In genomic region chr9:136201609-136202448, GRCh38 we compare ENCODE assay signal across 18 cellular contexts. TPM values are rescaled to one million over a fixed set of nuclear protein-coding genes. Genes with fewer than 3 reads are reported as not detected.
DNase-seq lines count a peak whose midpoint lies in the region; ATAC-seq, FAIRE-seq and TF ChIP-seq lines count a peak whose summit lies in the region.
"Had no signal": no experiment of that assay in that cellular context is flagged by ENCODE, and none has a peak within 500 bp of the region (broad histone marks: within the 10 kb centered on the region; RNA-seq: fewer than 3 reads in every experiment).

No MANE protein-coding gene starts in this region.

- DNase-seq in AG20443 (ENCODE audit: low spot score) = peak; percentile 86
- DNase-seq in ecto neural progenitor cell (ENCODE audit: low spot score) = peak; percentile 86
- no peak for DNase-seq in HepG2 (ENCODE audit: low spot score)
- DNase-seq in ascending aorta (ENCODE audit: low spot score in 2 of 2) = no peak
- DNase-seq in activated effector memory CD4-positive, alpha-beta T cell treated with anti-CD3 and anti-CD28 coated beads, Interleukin-2, amount 50 U/mL, for 16 hours = no peak
- no peak for DNase-seq in D721Med (ENCODE audit: insufficient read length, low spot score)
- DNase-seq in stimulated activated naive CD8-positive, alpha-beta T cell treated with anti-CD3 and anti-CD28 coated beads, Interleukin-15, Interleukin-2, amounts not matched to agents 100 U/mL and 50 U/mL, for 24 hours = no peak
- DNase-seq: activated CD4-positive, alpha-beta memory T cell treated with anti-CD3 and anti-CD28 coated beads for 36 hours; activated naive CD4-positive, alpha-beta T cell; C1 segment of cervical spinal cord; H9; MV-4-11; NCI-H226; right lobe of liver had no signal

- in situ Hi-C loops in HepG2 (cut with HindIII; ENCODE audit: extremely low pct_ligation_motif_present, low pct_unique_long_range_greater_than_20kb) = no loop called here

- POLR2A ChIA-PET in HEK293 (lab: Yijun Ruan, JAX) (interaction anchor here (1.1 kb wide), 1 partner anchor 9 kb away, joined by 3 read pairs; no protein-coding TSS in a partner anchor), HepG2 (lab: Yijun Ruan, JAX) (no interaction called here)

- no peaks in the 10 kb centered on the region for H3K79me2 ChIP-seq in HepG2 (ENCODE audit: insufficient read depth, low read length)

- peaks cover 13 to 55% of the 10 kb centered on the region in 2 experiments; a peak in 4 of 5 replicates for H3K27me3 ChIP-seq in HepG2 (ENCODE audit: control insufficient read depth in 1 of 2, insufficient read depth in 2 of 2, low read length in 2 of 2)
- H3K27me3 ChIP-seq in ascending aorta = peaks cover 39% of the 10 kb centered on the region

- intact Hi-C loops in HepG2 (cut with micrococcal nuclease; ENCODE audit: unreplicated experiment) = no loop called here
- intact Hi-C loops in ascending aorta (cut with DNase I) = no loop called here

- no peak for FAIRE-seq in HepG2 (lab: Jason Lieb, UNC)
- no peak for FAIRE-seq in D721Med (lab: Jason Lieb, UNC)

- TF ChIP-seq RAD21 in HepG2 (CRISPR knock-in tag; IDR thresholded peaks at IDR 0.05) = no peak

- TF ChIP-seq EP300 in HepG2 (IDR thresholded peaks at IDR 0.05; ENCODE audit: low read depth in 2 of 2, low read length in 2 of 2) (no peak), HepG2 (CRISPR knock-in tag; IDR thresholded peaks at IDR 0.05; ENCODE audit: borderline replicate concordance) (no peak)

- H3K4me3 ChIP-seq in HEK293 (ENCODE audit: low read depth, low read length) (no peak overlapping the region), HepG2 (replicated peaks in 1 of 3; ENCODE audit: insufficient read depth in 1 of 3, low read depth in 2 of 3, low read length in 3 of 3) (no peak overlapping the region), ascending aorta (no peak overlapping the region)
- H3K4me3 ChIP-seq: right lobe of liver had no signal

- H3K36me3 ChIP-seq in HEK293 (ENCODE audit: control insufficient read depth in 2 of 2, insufficient read depth in 1 of 2, low read length in 2 of 2) = peaks cover 0 to 3% of the 10 kb centered on the region in 2 experiments; a peak in 1 of 3 replicates
- H3K36me3 ChIP-seq in HepG2 (replicated peaks in 1 of 2; ENCODE audit: control insufficient read depth in 1 of 2, insufficient read depth in 2 of 2, low read length in 2 of 2) = no peaks in the 10 kb centered on the region
- no peaks in the 10 kb centered on the region for H3K36me3 ChIP-seq in ascending aorta
- H3K36me3 ChIP-seq: right lobe of liver had no signal

- no peaks in the 10 kb centered on the region; the same call in 1 of the 2 replicates for H3K4me1 ChIP-seq in HEK293 (ENCODE audit: control insufficient read depth, insufficient read depth, low read length)
- H3K4me1 ChIP-seq in HepG2 (ENCODE audit: insufficient read depth, low read length) = peaks cover 4% of the 10 kb centered on the region
- H3K4me1 ChIP-seq in ascending aorta = no peaks in the 10 kb centered on the region

- H3K9me3 ChIP-seq in HEK293 (ENCODE audit: control insufficient read depth, insufficient read depth, low read depth, low read length) = no peaks in the 10 kb centered on the region
- no peaks in the 10 kb centered on the region for H3K9me3 ChIP-seq in HepG2 (ENCODE audit: low read length)
- H3K9me3 ChIP-seq in ascending aorta = no peaks in the 10 kb centered on the region
- H3K9me3 ChIP-seq: right lobe of liver had no signal

- TF ChIP-seq POLR2A in HepG2 (IDR thresholded peaks at IDR 0.05; ENCODE audit: insufficient read depth in 1 of 2, low read depth in 2 of 2, low read length in 2 of 2) = no peak

- WGBS in HepG2 (ENCODE audit: low lambda C conversion rate) = 62% methylated on average over 15 of the region's 85 CpGs

- no peak overlapping the region for H3K4me2 ChIP-seq in HepG2 (ENCODE audit: low read depth, low read length)

- H3K27ac ChIP-seq in HEK293 (ENCODE audit: extremely low read depth, low read depth, low read length) = no peak overlapping the region
- H3K27ac ChIP-seq in HepG2 (ENCODE audit: extremely low read length, insufficient read depth, low read length) = no peak overlapping the region
- H3K27ac ChIP-seq in ascending aorta = no peak overlapping the region
- H3K27ac ChIP-seq: right lobe of liver had no signal

- peaks cover 32% of the 10 kb centered on the region; the same call in 1 of the 2 replicates for H4K20me1 ChIP-seq in HepG2 (ENCODE audit: insufficient read depth, low read length)

- peak; percentile 31 for ATAC-seq in HepG2
- no peak for ATAC-seq in stimulated activated naive CD8-positive, alpha-beta T cell treated with anti-CD3 and anti-CD28 coated beads, Interleukin-15, Interleukin-2, amounts not matched to agents 100 U/mL and 50 U/mL, for 24 hours
- ATAC-seq: esophagus mucosa, Panc1 had no signal

- CTCF ChIA-PET in HEK293 (lab: Yijun Ruan, JAX) (interaction anchor here (0.6 to 0.9 kb wide), 3 partner anchors 15 to 601 kb away, joined by 3 read pairs; no protein-coding TSS in a partner anchor), HepG2 (lab: Yijun Ruan, JAX; ENCODE audit: low intra/inter-chr PET ratio, low total read pairs) (no interaction called here)

- no TSS peak for BruUV-seq in HepG2 (replicated peaks; lab: Mats Ljungman, UMichigan)

- no peak for TF ChIP-seq CTCF in HEK293 (tag by site-specific recombination; IDR thresholded peaks at IDR 0.05)
- no peak for TF ChIP-seq CTCF in HepG2 (CRISPR knock-in tag; IDR thresholded peaks at IDR 0.05)
- no peak for TF ChIP-seq CTCF in ascending aorta (IDR thresholded peaks at IDR 0.05)
- TF ChIP-seq CTCF in D721Med (IDR thresholded peaks at IDR 0.05; ENCODE audit: insufficient read depth, missing control alignments) = no peak

- H3K9ac ChIP-seq in HepG2 (ENCODE audit: insufficient read depth, low read depth, low read length) = no peak overlapping the region

- H2AFZ ChIP-seq in HepG2 (ENCODE audit: low read length) = no peak overlapping the region

TF ChIP-seq in HepG2, 621 proteins besides CTCF, POLR2A, EP300 and RAD21 (continues in another document):
- TF ChIP-seq BORCS8-MEF2B (CRISPR knock-in tag; IDR thresholded peaks at IDR 0.05) = no peak

RNA-seq across cellular contexts. Expression of gene LHX3, which starts 3.1 kb away (rescaled TPM):
- total RNA-seq in HepG2 (2016; rRNA removed; fragmentation: Illumina TruSeq; extraction: Trizol) = not detected in 2 replicates
- not detected in 2 replicates for total RNA-seq in HepG2 (2016; cell fraction: cytosol; rRNA removed; fragmentation: Illumina TruSeq; extraction: Trizol; ENCODE audit: low read depth)
- total RNA-seq in HepG2 (2016; cell fraction: insoluble cytoplasmic fraction; rRNA removed; fragmentation: Illumina TruSeq; extraction: Trizol) = not detected in 2 replicates
- total RNA-seq in HepG2 (2016; cell fraction: membrane; rRNA removed; fragmentation: Illumina TruSeq; extraction: Trizol) = not detected in 2 replicates
- not detected in 2 replicates for total RNA-seq in HepG2 (2016; cell fraction: nucleus; rRNA removed; fragmentation: Illumina TruSeq; extraction: Trizol)
- not detected in 2 replicates for polyA plus RNA-seq in HepG2 (2011; rRNA removed)
- polyA plus RNA-seq in HepG2 (2011; cell fraction: cytosol; rRNA removed) = not detected in 2 replicates
- polyA plus RNA-seq in HepG2 (2011; cell fraction: nucleus; rRNA removed) = 0.03 TPM in 1 of 2 replicates, not detected in the other
- not detected in 2 replicates for polyA plus RNA-seq in HepG2 (2012)
- polyA plus RNA-seq in HepG2 (2016; cell fraction: cytosol; fragmentation: Illumina TruSeq; extraction: Trizol; ENCODE audit: low read depth) = not detected in 2 replicates
- polyA plus RNA-seq in HepG2 (2016; cell fraction: insoluble cytoplasmic fraction; fragmentation: Illumina TruSeq; extraction: Trizol; ENCODE audit: low read depth) = not detected in 2 replicates
- polyA plus RNA-seq in HepG2 (2016; cell fraction: membrane; fragmentation: Illumina TruSeq; extraction: Trizol; ENCODE audit: low read depth) = not detected in 2 replicates
- not detected in 2 replicates for polyA plus RNA-seq in HepG2 (2016; cell fraction: nucleus; fragmentation: Illumina TruSeq; extraction: Trizol; ENCODE audit: insufficient read depth, low read depth)
- polyA minus RNA-seq in HepG2 (2011; rRNA and poly(A)+ RNA removed; ENCODE audit: low replicate concordance) = 0.05 TPM in 1 of 2 replicates, not detected in the other
- polyA minus RNA-seq in HepG2 (2011; cell fraction: cytosol; rRNA and poly(A)+ RNA removed) = not detected in 2 replicates
- 0.13 TPM in 1 of 2 replicates, not detected in the other for polyA minus RNA-seq in HepG2 (2011; cell fraction: nucleus; rRNA and poly(A)+ RNA removed)
- not detected for total RNA-seq in ascending aorta
- total RNA-seq: activated CD4-positive, alpha-beta memory T cell treated with anti-CD3 and anti-CD28 coated beads for 36 hours; H9; right lobe of liver; T-helper 1 cell treated with Interleukin-12 subunit alpha and Interleukin-12 subunit beta and Interleukin-4 antibody, amounts not matched to agents 30 ng/mL and 1 ng/mL, for 36 hours had no signal

RNA-seq across cellular contexts. Expression of gene QSOX2, which starts 43.8 kb away (rescaled TPM):
- total RNA-seq in HepG2 (2016; rRNA removed; fragmentation: Illumina TruSeq; extraction: Trizol) (10.1 and 27.1 TPM in 2 replicates), ascending aorta (3.7 TPM)
- total RNA-seq in HepG2 (2016; cell fraction: cytosol; rRNA removed; fragmentation: Illumina TruSeq; extraction: Trizol; ENCODE audit: low read depth) = 2.0 and 2.2 TPM in 2 replicates
- total RNA-seq in HepG2 (2016; cell fraction: insoluble cytoplasmic fraction; rRNA removed; fragmentation: Illumina TruSeq; extraction: Trizol) = 9.0 and 27.0 TPM in 2 replicates
- 4.9 and 5.5 TPM in 2 replicates for total RNA-seq in HepG2 (2016; cell fraction: membrane; rRNA removed; fragmentation: Illumina TruSeq; extraction: Trizol)
- total RNA-seq in HepG2 (2016; cell fraction: nucleus; rRNA removed; fragmentation: Illumina TruSeq; extraction: Trizol) = 29.4 and 33.0 TPM in 2 replicates
- 36.4 and 42.1 TPM in 2 replicates for polyA plus RNA-seq in HepG2 (2011; rRNA removed)
- 18.1 and 19.6 TPM in 2 replicates for polyA plus RNA-seq in HepG2 (2011; cell fraction: cytosol; rRNA removed)
- polyA plus RNA-seq in HepG2 (2011; cell fraction: nucleus; rRNA removed) = 53.2 and 71.8 TPM in 2 replicates
- 28.3 and 37.6 TPM in 2 replicates for polyA plus RNA-seq in HepG2 (2012)
- polyA plus RNA-seq in HepG2 (2016; cell fraction: cytosol; fragmentation: Illumina TruSeq; extraction: Trizol; ENCODE audit: low read depth) = 1.3 and 1.4 TPM in 2 replicates
- polyA plus RNA-seq in HepG2 (2016; cell fraction: insoluble cytoplasmic fraction; fragmentation: Illumina TruSeq; extraction: Trizol; ENCODE audit: low read depth) = 8.1 and 10.4 TPM in 2 replicates
- 2.5 and 3.2 TPM in 2 replicates for polyA plus RNA-seq in HepG2 (2016; cell fraction: membrane; fragmentation: Illumina TruSeq; extraction: Trizol; ENCODE audit: low read depth)
- 56.3 and 58.3 TPM in 2 replicates for polyA plus RNA-seq in HepG2 (2016; cell fraction: nucleus; fragmentation: Illumina TruSeq; extraction: Trizol; ENCODE audit: insufficient read depth, low read depth)
- polyA minus RNA-seq in HepG2 (2011; rRNA and poly(A)+ RNA removed; ENCODE audit: low replicate concordance) = 28.3 and 40.5 TPM in 2 replicates
- polyA minus RNA-seq in HepG2 (2011; cell fraction: cytosol; rRNA and poly(A)+ RNA removed) = 18.7 and 20.4 TPM in 2 replicates
- 26.1 and 26.5 TPM in 2 replicates for polyA minus RNA-seq in HepG2 (2011; cell fraction: nucleus; rRNA and poly(A)+ RNA removed)

Comparison
In these comparisons a context has a peak if more than half of its experiments do, and no peak if none do; other contexts are left out.
1. DNase-seq: peak in AG20443 (single experiment) and ecto neural progenitor cell (single experiment); none in HepG2 (single experiment), ascending aorta (0 of 2), activated effector memory CD4-positive, alpha-beta T cell treated with anti-CD3 and anti-CD28 coated beads, Interleukin-2, amount 50 U/mL, for 16 hours (single experiment), D721Med (single experiment) and stimulated activated naive CD8-positive, alpha-beta T cell treated with anti-CD3 and anti-CD28 coated beads, Interleukin-15, Interleukin-2, amounts not matched to agents 100 U/mL and 50 U/mL, for 24 hours (single experiment).